8 cellular contexts compared by ENCODE assay signal in genomic region chr10:91796332-91797076, GRCh38. TPM values are rescaled to one million over a fixed set of nuclear protein-coding genes. Genes with fewer than 3 reads are reported as not detected.
DNase-seq lines count a peak whose midpoint lies in the region; ATAC-seq and TF ChIP-seq lines count a peak whose summit lies in the region.

No MANE protein-coding gene starts in this region.

- H3K9me3 ChIP-seq in BLaER1 (no peaks in the 10 kb centered on the region), Loucy (ENCODE audit: insufficient read depth, low read depth, low read length) (no peaks in the 10 kb centered on the region)
- no peaks in the 10 kb centered on the region for H3K9me3 ChIP-seq in naive thymus-derived CD4-positive, alpha-beta T cell (ENCODE audit: control insufficient read depth in 2 of 3, low read length in 3 of 3)

- POLR2A ChIA-PET in activated CD8-positive, alpha-beta T cell treated with anti-CD3 and anti-CD28 coated beads for 36 hours (lab: Charles Lee): interaction anchor here (1.3 to 1.9 kb wide), 2 partner anchors 11 to 128 kb away, joined by 5 to 12 read pairs; partner anchors contain the start of gene BTAF1
- POLR2A ChIA-PET in naive thymus-derived CD4-positive, alpha-beta T cell (lab: Charles Lee): interaction anchor here (0.6 to 3.7 kb wide), 7 partner anchors 11 to 128 kb away, joined by 3 to 25 read pairs (median 4); partner anchors contain the start of genes BTAF1 and FGFBP3

- H3K4me3 ChIP-seq in BLaER1 (peak overlapping the region; percentile 97), Loucy (ENCODE audit: low read length, poor library complexity, severe bottlenecking) (peak overlapping the region; percentile 89), epithelial cell of esophagus (ENCODE audit: low read length) (peak overlapping the region; percentile 9)
- H3K4me3 ChIP-seq in naive thymus-derived CD4-positive, alpha-beta T cell (ENCODE audit: low read length): peak overlapping the region; percentile 87

- no peaks in the 10 kb centered on the region for H3F3A ChIP-seq in Loucy (ENCODE audit: low read depth)

- DNase-seq in activated CD8-positive, alpha-beta T cell treated with anti-CD3 and anti-CD28 coated beads for 36 hours: peak; percentile 73
- DNase-seq in epithelial cell of esophagus (ENCODE audit: low read depth) (peak; percentile 57), GM19240 (ENCODE audit: insufficient read length, low spot score) (no peak)
- DNase-seq in naive thymus-derived CD4-positive, alpha-beta T cell: peak; percentile 24 to 64 (median 45)

- H3K9me3 Mint-ChIP-seq in activated CD8-positive, alpha-beta T cell treated with anti-CD3 and anti-CD28 coated beads for 36 hours: no peaks in the 10 kb centered on the region
- peaks cover 0 to 7% (median 0%) of the 10 kb centered on the region in 11 donors for H3K9me3 Mint-ChIP-seq in naive thymus-derived CD4-positive, alpha-beta T cell
- H3K9me3 Mint-ChIP-seq in stimulated activated naive CD8-positive, alpha-beta T cell treated with anti-CD3 and anti-CD28 coated beads, Interleukin-15, Interleukin-2, amounts not matched to agents 100 ng/mL and 50 ng/mL, for 24 hours: no peaks in the 10 kb centered on the region

- peak overlapping the region; percentile 89 for H3K4me3 Mint-ChIP-seq in activated CD8-positive, alpha-beta T cell treated with anti-CD3 and anti-CD28 coated beads for 36 hours
- peak overlapping the region; percentile 91 to 100 (median 96) for H3K4me3 Mint-ChIP-seq in naive thymus-derived CD4-positive, alpha-beta T cell
- H3K4me3 Mint-ChIP-seq in stimulated activated naive CD8-positive, alpha-beta T cell treated with anti-CD3 and anti-CD28 coated beads, Interleukin-15, Interleukin-2, amounts not matched to agents 100 ng/mL and 50 ng/mL, for 24 hours: peak overlapping the region; percentile 89

- CTCF ChIA-PET in activated CD8-positive, alpha-beta T cell treated with anti-CD3 and anti-CD28 coated beads for 36 hours (lab: Charles Lee): interaction anchor here (1.0 to 1.6 kb wide), 6 partner anchors 17 to 127 kb away, joined by 3 to 14 read pairs (median 6); partner anchors contain the start of genes BTAF1 and FGFBP3
- CTCF ChIA-PET in naive thymus-derived CD4-positive, alpha-beta T cell (lab: Charles Lee): interaction anchor here (0.5 to 2.3 kb wide), 7 partner anchors 19 to 130 kb away, joined by 3 to 7 read pairs (median 5); no protein-coding TSS in a partner anchor

- H3K4me2 ChIP-seq in BLaER1: peak overlapping the region; percentile 93
- H3K4me2 ChIP-seq in Loucy (ENCODE audit: low read depth, low read length, poor library complexity, severe bottlenecking): peak overlapping the region; percentile 93

- no peaks in the 10 kb centered on the region for H3K27me3 Mint-ChIP-seq in activated CD8-positive, alpha-beta T cell treated with anti-CD3 and anti-CD28 coated beads for 36 hours
- H3K27me3 Mint-ChIP-seq in naive thymus-derived CD4-positive, alpha-beta T cell: no peaks in the 10 kb centered on the region
- H3K27me3 Mint-ChIP-seq in stimulated activated naive CD8-positive, alpha-beta T cell treated with anti-CD3 and anti-CD28 coated beads, Interleukin-15, Interleukin-2, amounts not matched to agents 100 ng/mL and 50 ng/mL, for 24 hours: no peaks in the 10 kb centered on the region

- H3K9me2 ChIP-seq in Loucy (replicated peaks; ENCODE audit: low read depth, low read length): no peaks in the 10 kb centered on the region

- peaks cover 13% of the 10 kb centered on the region for H3K36me3 Mint-ChIP-seq in activated CD8-positive, alpha-beta T cell treated with anti-CD3 and anti-CD28 coated beads for 36 hours (ENCODE audit: low read depth)
- peaks cover 0 to 9% (median 4%) of the 10 kb centered on the region in 5 donors for H3K36me3 Mint-ChIP-seq in naive thymus-derived CD4-positive, alpha-beta T cell
- peaks cover 23% of the 10 kb centered on the region for H3K36me3 Mint-ChIP-seq in stimulated activated naive CD8-positive, alpha-beta T cell treated with anti-CD3 and anti-CD28 coated beads, Interleukin-15, Interleukin-2, amounts not matched to agents 100 ng/mL and 50 ng/mL, for 24 hours (ENCODE audit: low read depth)

- H3K36me3 ChIP-seq in BLaER1 (peaks cover 3% of the 10 kb centered on the region), Loucy (ENCODE audit: insufficient read depth, low read length) (no peaks in the 10 kb centered on the region)
- no peaks in the 10 kb centered on the region for H3K36me3 ChIP-seq in naive thymus-derived CD4-positive, alpha-beta T cell (ENCODE audit: control insufficient read depth in 2 of 3, insufficient read depth in 3 of 3, low read length in 3 of 3)

- peaks cover 24% of the 10 kb centered on the region for H4K20me1 ChIP-seq in BLaER1
- peaks cover 29% of the 10 kb centered on the region for H4K20me1 ChIP-seq in Loucy (ENCODE audit: insufficient read depth, low read length, poor library complexity, severe bottlenecking)

- no peak for TF ChIP-seq CTCF in Loucy (conservative IDR thresholded peaks at IDR 0.05; ENCODE audit: low read length)
- TF ChIP-seq CTCF in activated CD8-positive, alpha-beta T cell treated with anti-CD3 and anti-CD28 coated beads for 36 hours (IDR thresholded peaks at IDR 0.05): no peak
- TF ChIP-seq CTCF in epithelial cell of esophagus (IDR thresholded peaks at IDR 0.05; ENCODE audit: insufficient read depth, low read depth, low read length, missing control alignments): no peak

- H3K79me2 ChIP-seq in Loucy (ENCODE audit: insufficient read depth, low read length): peaks cover 45% of the 10 kb centered on the region

- H3K27ac ChIP-seq in BLaER1: peak overlapping the region; percentile 63
- peak overlapping the region; percentile 92 for H3K27ac ChIP-seq in naive thymus-derived CD4-positive, alpha-beta T cell (ENCODE audit: low read depth, low read length)

- intact Hi-C loops in activated CD8-positive, alpha-beta T cell treated with anti-CD3 and anti-CD28 coated beads for 36 hours (cut with micrococcal nuclease): loop anchor here (2.0 kb wide), 1 partner anchor 112 kb away; the partner anchor contains the start of gene FGFBP3
- intact Hi-C loops in naive thymus-derived CD4-positive, alpha-beta T cell (cut with micrococcal nuclease): loop anchor here (1.0 to 10.0 kb wide), 14 partner anchors 56 to 1906 kb away; partner anchors contain the start of genes CEP55 (in 2 of the 2), FRA10AC1 (in 2 of the 2), IDE (in 2 of the 2) and PCGF5 (in 2 of the 2)

- peaks cover 36% of the 10 kb centered on the region for H3K4me1 ChIP-seq in BLaER1
- peaks cover 33% of the 10 kb centered on the region for H3K4me1 ChIP-seq in Loucy (ENCODE audit: insufficient read depth, low read length, poor library complexity, severe bottlenecking)
- peaks cover 22 to 26% of the 10 kb centered on the region in 2 donors for H3K4me1 ChIP-seq in naive thymus-derived CD4-positive, alpha-beta T cell (ENCODE audit: control insufficient read depth in 2 of 2, insufficient read depth in 2 of 2, low read length in 2 of 2)

- peak overlapping the region; percentile 74 for H3K9ac ChIP-seq in BLaER1
- peak overlapping the region; percentile 98 for H3K9ac ChIP-seq in Loucy (ENCODE audit: low read depth, low read length, poor library complexity, severe bottlenecking)

- H2AFZ ChIP-seq in Loucy (ENCODE audit: low read length): peak overlapping the region; percentile 38; the same call in 1 of the 2 replicates

- ATAC-seq in GM21381 (IDR thresholded peaks at IDR 0.05; ENCODE audit: unreplicated experiment): peak; percentile 32
- ATAC-seq in activated CD8-positive, alpha-beta T cell treated with anti-CD3 and anti-CD28 coated beads for 36 hours: peak; percentile 66
- peak; percentile 54 for ATAC-seq in naive thymus-derived CD4-positive, alpha-beta T cell

- H3K27ac Mint-ChIP-seq in activated CD8-positive, alpha-beta T cell treated with anti-CD3 and anti-CD28 coated beads for 36 hours: peak overlapping the region; percentile 99
- peak overlapping the region; percentile 77 to 99 (median 94) for H3K27ac Mint-ChIP-seq in naive thymus-derived CD4-positive, alpha-beta T cell
- H3K27ac Mint-ChIP-seq in stimulated activated naive CD8-positive, alpha-beta T cell treated with anti-CD3 and anti-CD28 coated beads, Interleukin-15, Interleukin-2, amounts not matched to agents 100 ng/mL and 50 ng/mL, for 24 hours: peak overlapping the region; percentile 96

- H3K27me3 ChIP-seq in BLaER1: no peaks in the 10 kb centered on the region
- H3K27me3 ChIP-seq in Loucy (ENCODE audit: insufficient read depth, low read length, poor library complexity, severe bottlenecking): no peaks in the 10 kb centered on the region
- H3K27me3 ChIP-seq in naive thymus-derived CD4-positive, alpha-beta T cell (ENCODE audit: control insufficient read depth in 2 of 2, insufficient read depth in 2 of 2, low read length in 2 of 2): no peaks in the 10 kb centered on the region

- H3K4me1 Mint-ChIP-seq in activated CD8-positive, alpha-beta T cell treated with anti-CD3 and anti-CD28 coated beads for 36 hours (ENCODE audit: low read depth): peaks cover 35% of the 10 kb centered on the region
- peaks cover 27 to 57% (median 53%) of the 10 kb centered on the region in 7 donors for H3K4me1 Mint-ChIP-seq in naive thymus-derived CD4-positive, alpha-beta T cell
- H3K4me1 Mint-ChIP-seq in stimulated activated naive CD8-positive, alpha-beta T cell treated with anti-CD3 and anti-CD28 coated beads, Interleukin-15, Interleukin-2, amounts not matched to agents 100 ng/mL and 50 ng/mL, for 24 hours (ENCODE audit: low read depth): peaks cover 60% of the 10 kb centered on the region

RNA-seq across cellular contexts. Expression of gene TNKS2, which starts 1.7 kb away (rescaled TPM):
- 10 to 100 TPM; 22.1 to 22.8 TPM for total RNA-seq in activated CD8-positive, alpha-beta T cell treated with anti-CD3 and anti-CD28 coated beads for 36 hours
- 10 to 100 TPM; 35.0 to 57.3 (median 41.5) TPM for total RNA-seq in naive thymus-derived CD4-positive, alpha-beta T cell
- polyA plus RNA-seq in naive thymus-derived CD4-positive, alpha-beta T cell: 10 to 100 TPM; 15.8 to 23.7 TPM

Comparison
In these comparisons a context has a peak if more than half of its experiments do, and no peak if none do; other contexts are left out.
1. H3K4me3 ChIP-seq: peak in every context shown above with its lines; median percentile 97 in BLaER1; 89 in Loucy; 87 in naive thymus-derived CD4-positive, alpha-beta T cell; 9 in epithelial cell of esophagus.